Comparison of ENCODE assay signal across 10 cellular contexts in the genomic region with DNA sequence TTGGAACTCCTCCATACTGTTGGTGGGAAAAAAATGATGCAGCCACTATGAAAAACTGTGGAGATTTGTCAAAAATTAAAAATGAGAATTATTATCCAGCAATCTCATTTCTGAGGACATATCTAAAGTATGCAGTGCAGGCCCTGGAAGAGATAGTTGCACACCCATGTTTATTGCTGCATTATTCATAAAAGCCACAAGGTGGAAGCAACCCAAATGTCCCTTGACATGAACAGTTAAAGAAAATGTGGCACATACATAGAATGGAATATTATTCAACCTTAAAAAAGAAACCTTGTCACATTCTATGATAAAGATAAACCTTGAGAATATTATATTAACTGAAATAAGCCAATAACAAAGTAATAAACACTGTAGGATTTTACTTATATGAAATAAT.
A peak's percentile ranks its signal among the peaks of the same experiment; 100 is the strongest.
DNase-seq lines count a peak whose midpoint lies in the region; ATAC-seq and TF ChIP-seq lines count a peak whose summit lies in the region.
"Had no signal": no experiment of that assay in that cellular context is flagged by ENCODE, and none has a peak within 500 bp of the region (broad histone marks: within the 10 kb centered on the region; RNA-seq: fewer than 3 reads in every experiment).

No MANE protein-coding gene starts in this region.

- TF ChIP-seq POLR2A in HCT116 (IDR thresholded peaks at IDR 0.05; ENCODE audit: borderline replicate concordance, extremely low read depth, insufficient read depth, insufficient read length): no peak

- H3K27ac ChIP-seq in HCT116 (ENCODE audit: low read depth, low read length) (no peak overlapping the region), PC-9 (no peak overlapping the region)
- H3K27ac ChIP-seq: SK-N-MC had no signal

- no peak overlapping the region for H3K4me3 ChIP-seq in HCT116 (replicated peaks in 1 of 2; ENCODE audit: low read depth in 1 of 2, low read length in 2 of 2)
- no peak overlapping the region for H3K4me3 ChIP-seq in PC-9
- no peak overlapping the region for H3K4me3 ChIP-seq in kidney epithelial cell (ENCODE audit: low read depth, low read length)
- H3K4me3 ChIP-seq: SK-N-MC had no signal

- DNase-seq in GM10266 (ENCODE audit: extremely low spot score): no peak
- peak; percentile 22 for DNase-seq in HCT116 (ENCODE audit: low read depth, low spot score)
- DNase-seq in PC-9: no peak
- DNase-seq in kidney epithelial cell (ENCODE audit: low read depth): no peak
- no peak for DNase-seq in naive thymus-derived CD8-positive, alpha-beta T cell
- no peak for DNase-seq in stimulated activated CD4-positive, alpha-beta T cell treated with anti-CD3 and anti-CD28 coated beads, Interleukin-12 subunit alpha, Interleukin-12 subunit beta, amount 100 ng/mL, for 4 hours
- DNase-seq in T-helper 1 cell: no peak

- H3K36me3 ChIP-seq in HCT116 (ENCODE audit: control insufficient read depth in 1 of 2, insufficient read depth in 2 of 2, low read length in 2 of 2) (no peaks in the 10 kb centered on the region), PC-9 (ENCODE audit: low read depth) (no peaks in the 10 kb centered on the region), kidney epithelial cell (ENCODE audit: control insufficient read depth, insufficient read depth, low read length) (no peaks in the 10 kb centered on the region)

- H3F3A ChIP-seq in PC-9 (ENCODE audit: insufficient read depth, low read depth): no peaks in the 10 kb centered on the region

- peak; percentile 90 for ATAC-seq in HCT116
- no peak for ATAC-seq in naive thymus-derived CD8-positive, alpha-beta T cell
- ATAC-seq in activated T-helper 17 cell treated with anti-CD3 and anti-CD28 coated beads, Interleukin-2, amount 50 U/mL, for 72 hours (replicated peaks): no peak

- peak; percentile 42 for TF ChIP-seq CTCF in GM10266 (IDR thresholded peaks at IDR 0.05; ENCODE audit: control insufficient read depth, insufficient read depth, low read depth, missing control alignments)
- peak; percentile 40 to 59 (median 41); a peak in 5 of 6 replicates for TF ChIP-seq CTCF in HCT116 (IDR thresholded peaks at IDR 0.05 in 2 of 3, conservative IDR thresholded peaks at IDR 0.05 in 1 of 3; ENCODE audit: borderline replicate concordance in 1 of 3, insufficient read depth in 1 of 3, low read depth in 2 of 3, low read length in 2 of 3)
- peak; percentile 70 for TF ChIP-seq CTCF in PC-9 (conservative IDR thresholded peaks at IDR 0.05)
- peak; percentile 16 for TF ChIP-seq CTCF in kidney epithelial cell (IDR thresholded peaks at IDR 0.05; ENCODE audit: insufficient read depth, low read length, poor library complexity, severe bottlenecking)

- BruUV-seq in HCT116 (replicated peaks; lab: Mats Ljungman, UMichigan): no TSS peak
- BruUV-seq in PC-9 (replicated peaks; lab: Mats Ljungman, UMichigan): no TSS peak

- H3K9me3 ChIP-seq in HCT116 (ENCODE audit: control insufficient read depth in 1 of 2, insufficient read depth in 1 of 2, low read depth in 1 of 2, low read length in 2 of 2) (no peaks in the 10 kb centered on the region), PC-9 (ENCODE audit: insufficient read depth, low read depth) (no peaks in the 10 kb centered on the region)

- H3K9me3 Mint-ChIP-seq in naive thymus-derived CD8-positive, alpha-beta T cell: peaks cover 0 to 10% (median 0%) of the 10 kb centered on the region in 9 donors
- H3K9me3 Mint-ChIP-seq in activated T-helper 17 cell treated with anti-CD3 and anti-CD28 coated beads, Interleukin-2, amount 50 U/mL, for 72 hours: no peaks in the 10 kb centered on the region
- H3K9me3 Mint-ChIP-seq: memory B cell had no signal

- H3K4me3 Mint-ChIP-seq in naive thymus-derived CD8-positive, alpha-beta T cell: no peak overlapping the region
- no peak overlapping the region for H3K4me3 Mint-ChIP-seq in activated T-helper 17 cell treated with anti-CD3 and anti-CD28 coated beads, Interleukin-2, amount 50 U/mL, for 72 hours
- H3K4me3 Mint-ChIP-seq: memory B cell had no signal

- no peaks in the 10 kb centered on the region for H3K27me3 ChIP-seq in HCT116 (ENCODE audit: insufficient read depth, low read length)
- no peaks in the 10 kb centered on the region for H3K27me3 ChIP-seq in PC-9 (ENCODE audit: insufficient read depth, low read depth)
- H3K27me3 ChIP-seq in kidney epithelial cell (ENCODE audit: control insufficient read depth, insufficient read depth, low read length): no peaks in the 10 kb centered on the region

- POLR2A ChIA-PET in HCT116 (lab: Charles Lee) (no interaction called here), PC-9 (lab: Charles Lee; ENCODE audit: unreplicated experiment) (no interaction called here)
- POLR2A ChIA-PET in naive thymus-derived CD8-positive, alpha-beta T cell (lab: Charles Lee): no interaction called here

- H3K27me3 Mint-ChIP-seq in naive thymus-derived CD8-positive, alpha-beta T cell: peaks cover 0 to 2% (median 0%) of the 10 kb centered on the region in 5 donors
- H3K27me3 Mint-ChIP-seq in activated T-helper 17 cell treated with anti-CD3 and anti-CD28 coated beads, Interleukin-2, amount 50 U/mL, for 72 hours: peaks cover 5% of the 10 kb centered on the region
- H3K27me3 Mint-ChIP-seq: memory B cell had no signal

- H3K9me2 ChIP-seq in HCT116 (ENCODE audit: insufficient read depth) (no peaks in the 10 kb centered on the region), PC-9 (ENCODE audit: insufficient read depth) (no peaks in the 10 kb centered on the region)

- H3K4me1 ChIP-seq in HCT116 (ENCODE audit: control insufficient read depth in 1 of 2, insufficient read depth in 2 of 2, low read length in 2 of 2) (no peaks in the 10 kb centered on the region), PC-9 (replicated peaks; ENCODE audit: insufficient read depth) (no peaks in the 10 kb centered on the region)

- H3K4me2 ChIP-seq in HCT116 (ENCODE audit: low read length) (no peak overlapping the region), PC-9 (no peak overlapping the region)

- H3K9ac ChIP-seq in HCT116 (ENCODE audit: low read length): no peak overlapping the region

- H3K36me3 Mint-ChIP-seq in naive thymus-derived CD8-positive, alpha-beta T cell: no peaks in the 10 kb centered on the region
- H3K36me3 Mint-ChIP-seq in activated T-helper 17 cell treated with anti-CD3 and anti-CD28 coated beads, Interleukin-2, amount 50 U/mL, for 72 hours (ENCODE audit: low read depth): no peaks in the 10 kb centered on the region
- H3K36me3 Mint-ChIP-seq: memory B cell had no signal

- intact Hi-C loops in HCT116 (cut with micrococcal nuclease) (loop anchor here (1.0 kb wide), 1 partner anchor 213 kb away; no protein-coding TSS in a partner anchor), PC-9 (cut with micrococcal nuclease; ENCODE audit: unreplicated experiment) (loop anchor here (1.0 kb wide), 1 partner anchor 213 kb away; no protein-coding TSS in a partner anchor)

- CTCF ChIA-PET in HCT116 (lab: Charles Lee): no interaction called here
- CTCF ChIA-PET in PC-9 (lab: Charles Lee): no interaction called here

- no peak overlapping the region for H3K27ac Mint-ChIP-seq in naive thymus-derived CD8-positive, alpha-beta T cell
- H3K27ac Mint-ChIP-seq in activated T-helper 17 cell treated with anti-CD3 and anti-CD28 coated beads, Interleukin-2, amount 50 U/mL, for 72 hours: no peak overlapping the region
- H3K27ac Mint-ChIP-seq: memory B cell had no signal

- H3K79me2 ChIP-seq in HCT116 (ENCODE audit: insufficient read depth, low read length) (no peaks in the 10 kb centered on the region), PC-9 (ENCODE audit: low read depth) (no peaks in the 10 kb centered on the region)

- H2AFZ ChIP-seq in HCT116 (ENCODE audit: low read depth, low read length, poor library complexity, severe bottlenecking) (no peak overlapping the region), PC-9 (no peak overlapping the region)

- H4K20me1 ChIP-seq in HCT116 (ENCODE audit: insufficient read depth) (no peaks in the 10 kb centered on the region), PC-9 (ENCODE audit: insufficient read depth) (no peaks in the 10 kb centered on the region)

- no peaks in the 10 kb centered on the region for H3K4me1 Mint-ChIP-seq in naive thymus-derived CD8-positive, alpha-beta T cell
- no peaks in the 10 kb centered on the region for H3K4me1 Mint-ChIP-seq in activated T-helper 17 cell treated with anti-CD3 and anti-CD28 coated beads, Interleukin-2, amount 50 U/mL, for 72 hours
- H3K4me1 Mint-ChIP-seq: memory B cell had no signal

- RAD21 ChIA-PET in HCT116 (lab: Charles Lee; ENCODE audit: low non-redundant PET in 1 of 2, low total read pairs in 2 of 2, uncharacterized antibody in 2 of 2, unreplicated experiment in 2 of 2): no interaction called here

- TF ChIP-seq RAD21 in HCT116 (IDR thresholded peaks at IDR 0.05; ENCODE audit: low read depth): peak; percentile 52

TF ChIP-seq in HCT116, 20 proteins besides CTCF, POLR2A, EP300 and RAD21:
- TF ChIP-seq CBX3 (IDR thresholded peaks at IDR 0.05; ENCODE audit: low read depth): peak; percentile 52; the same call in 1 of the 2 replicates
- no peak for TF ChIP-seq YY1 (IDR thresholded peaks at IDR 0.05; ENCODE audit: extremely low read depth, insufficient replicate concordance, low read depth, low read length)
- TF ChIP-seq ELF1 (IDR thresholded peaks at IDR 0.05; ENCODE audit: borderline replicate concordance, low read depth): no peak

Comparison
In these comparisons a context has a peak if more than half of its experiments do, and no peak if none do; other contexts are left out.
1. CTCF ChIP-seq: peak in every context shown above with its lines; median percentile 70 in PC-9; 42 in GM10266; 41 in HCT116; 16 in kidney epithelial cell.